ENCODE assay signal across 8 cellular contexts in the genomic region with DNA sequence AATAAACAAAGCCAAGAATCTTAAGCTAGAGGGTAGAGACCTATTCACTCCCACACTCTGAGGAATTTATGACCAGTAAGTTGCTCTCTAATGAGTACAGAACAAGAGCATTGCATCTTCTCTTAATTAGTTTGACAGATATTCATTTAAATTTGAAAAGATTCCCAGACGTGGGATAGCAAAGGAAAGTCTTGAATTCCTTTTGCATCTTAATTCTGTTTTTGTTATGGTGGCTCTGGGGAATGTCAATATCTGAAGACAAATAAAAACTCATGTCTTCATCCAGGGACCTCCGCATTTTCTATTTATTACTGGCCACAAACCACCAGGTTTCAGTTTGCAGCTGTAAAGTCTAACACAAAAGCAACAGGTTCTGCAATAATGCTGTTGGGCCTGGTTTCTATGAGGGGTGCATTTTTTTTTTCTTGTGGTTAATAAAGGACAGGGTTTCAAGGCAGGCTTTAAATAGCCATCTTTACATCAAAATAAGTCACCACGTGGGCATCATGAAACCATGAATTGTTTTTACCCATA.
DNase-seq lines count a peak whose midpoint lies in the region; ATAC-seq and TF ChIP-seq lines count a peak whose summit lies in the region.
"Had no signal": no experiment of that assay in that cellular context is flagged by ENCODE, and none has a peak within 500 bp of the region (broad histone marks: within the 10 kb centered on the region; RNA-seq: fewer than 3 reads in every experiment).

No MANE protein-coding gene starts in this region.

- intact Hi-C loops in stomach (cut with DNase I; ENCODE audit: low total_unique reads): no loop called here
- intact Hi-C loops in naive thymus-derived CD4-positive, alpha-beta T cell (cut with micrococcal nuclease): no loop called here
- intact Hi-C loops in vagina (cut with DNase I): no loop called here
- intact Hi-C loops in natural killer cell (cut with micrococcal nuclease): no loop called here

- H3K9me3 ChIP-seq in stomach: no peaks in the 10 kb centered on the region
- H3K9me3 ChIP-seq in naive thymus-derived CD4-positive, alpha-beta T cell (ENCODE audit: control insufficient read depth in 2 of 3, low read length in 3 of 3): no peaks in the 10 kb centered on the region
- no peaks in the 10 kb centered on the region for H3K9me3 ChIP-seq in vagina

- no peaks in the 10 kb centered on the region for H3K4me1 Mint-ChIP-seq in naive thymus-derived CD4-positive, alpha-beta T cell
- no peaks in the 10 kb centered on the region for H3K4me1 Mint-ChIP-seq in natural killer cell

- H3K9me3 Mint-ChIP-seq in naive thymus-derived CD4-positive, alpha-beta T cell: peaks cover 0 to 1% (median 0%) of the 10 kb centered on the region in 11 donors
- H3K9me3 Mint-ChIP-seq in natural killer cell: no peaks in the 10 kb centered on the region

- 36 to 64% (median 55%) methylated on average over 3 of the region's 3 CpGs for WGBS in stomach, 5 donors

- H3K27me3 ChIP-seq in stomach (no peaks in the 10 kb centered on the region), vagina (no peaks in the 10 kb centered on the region)
- no peaks in the 10 kb centered on the region for H3K27me3 ChIP-seq in naive thymus-derived CD4-positive, alpha-beta T cell (ENCODE audit: control insufficient read depth in 2 of 2, insufficient read depth in 2 of 2, low read length in 2 of 2)

- in situ Hi-C loops in SK-MEL-5 (cut with HindIII; ENCODE audit: low pct_unique_long_range_greater_than_20kb, low sequenced_read_pairs): no loop called here

- POLR2A ChIA-PET in naive thymus-derived CD4-positive, alpha-beta T cell (lab: Charles Lee): no interaction called here

- TF ChIP-seq POLR2A in stomach (IDR thresholded peaks at IDR 0.05): no peak
- no peak for TF ChIP-seq POLR2A in vagina (IDR thresholded peaks at IDR 0.05)

- no peaks in the 10 kb centered on the region for H3K36me3 Mint-ChIP-seq in naive thymus-derived CD4-positive, alpha-beta T cell
- H3K36me3 Mint-ChIP-seq in natural killer cell: no peaks in the 10 kb centered on the region

- H3K4me1 ChIP-seq in stomach: peaks cover 6 to 78% (median 35%) of the 10 kb centered on the region in 4 donors
- H3K4me1 ChIP-seq in naive thymus-derived CD4-positive, alpha-beta T cell (ENCODE audit: control insufficient read depth in 2 of 2, insufficient read depth in 2 of 2, low read length in 2 of 2): no peaks in the 10 kb centered on the region
- peaks cover 10% of the 10 kb centered on the region for H3K4me1 ChIP-seq in vagina

- H3K36me3 ChIP-seq in stomach (no peaks in the 10 kb centered on the region), vagina (no peaks in the 10 kb centered on the region)
- H3K36me3 ChIP-seq in naive thymus-derived CD4-positive, alpha-beta T cell (ENCODE audit: control insufficient read depth in 2 of 3, insufficient read depth in 3 of 3, low read length in 3 of 3): no peaks in the 10 kb centered on the region

- H3K27ac ChIP-seq in stomach (peak overlapping the region in 4 of 5 donors; percentile 21 to 50 (median 40)), vagina (no peak overlapping the region)
- H3K27ac ChIP-seq in naive thymus-derived CD4-positive, alpha-beta T cell (ENCODE audit: low read depth, low read length): no peak overlapping the region
- H3K27ac ChIP-seq: VCaP had no signal

- H3K4me3 Mint-ChIP-seq in naive thymus-derived CD4-positive, alpha-beta T cell: no peak overlapping the region
- no peak overlapping the region for H3K4me3 Mint-ChIP-seq in natural killer cell

- DNase-seq in GM19238 (ENCODE audit: insufficient read length, low spot score) (peak; percentile 30), SK-MEL-5 (ENCODE audit: low read depth, low spot score) (peak; percentile 23), stomach (no peak), vagina (ENCODE audit: extremely low spot score in 2 of 2) (no peak), natural killer cell (no peak)
- DNase-seq in naive thymus-derived CD4-positive, alpha-beta T cell: no peak

- no peak overlapping the region for H3K27ac Mint-ChIP-seq in naive thymus-derived CD4-positive, alpha-beta T cell
- no peak overlapping the region for H3K27ac Mint-ChIP-seq in natural killer cell

- ATAC-seq in HG02885 (IDR thresholded peaks at IDR 0.05; ENCODE audit: poor library complexity, unreplicated experiment): peak; percentile 91
- no peak for ATAC-seq in naive thymus-derived CD4-positive, alpha-beta T cell
- no peak for ATAC-seq in natural killer cell

- no peak for TF ChIP-seq EP300 in stomach (IDR thresholded peaks at IDR 0.05)

- TF ChIP-seq CTCF in stomach (IDR thresholded peaks at IDR 0.05) (no peak), vagina (IDR thresholded peaks at IDR 0.05) (no peak), natural killer cell (IDR thresholded peaks at IDR 0.05) (no peak)

- CTCF ChIA-PET in naive thymus-derived CD4-positive, alpha-beta T cell (lab: Charles Lee): no interaction called here

- H3K4me3 ChIP-seq in stomach (no peak overlapping the region), vagina (no peak overlapping the region)
- H3K4me3 ChIP-seq in naive thymus-derived CD4-positive, alpha-beta T cell (ENCODE audit: low read length): no peak overlapping the region

- peaks cover 6 to 17% (median 12%) of the 10 kb centered on the region in 5 donors for H3K27me3 Mint-ChIP-seq in naive thymus-derived CD4-positive, alpha-beta T cell
- H3K27me3 Mint-ChIP-seq in natural killer cell (ENCODE audit: low read depth in 2 of 2): peaks cover 0 to 7% of the 10 kb centered on the region in 2 donors

Comparison
In these comparisons a context has a peak if more than half of its experiments do, and no peak if none do; other contexts are left out.
1. DNase-seq: peak in GM19238 (single experiment) and SK-MEL-5 (single experiment); none in stomach (single experiment), naive thymus-derived CD4-positive, alpha-beta T cell (0 of 9), vagina (0 of 2) and natural killer cell (single experiment).
2. H3K27ac ChIP-seq: peak in stomach (4 of 5); none in naive thymus-derived CD4-positive, alpha-beta T cell (single experiment) and vagina (single experiment).